ENCODE assay signal across 8 cellular contexts in the genomic region with DNA sequence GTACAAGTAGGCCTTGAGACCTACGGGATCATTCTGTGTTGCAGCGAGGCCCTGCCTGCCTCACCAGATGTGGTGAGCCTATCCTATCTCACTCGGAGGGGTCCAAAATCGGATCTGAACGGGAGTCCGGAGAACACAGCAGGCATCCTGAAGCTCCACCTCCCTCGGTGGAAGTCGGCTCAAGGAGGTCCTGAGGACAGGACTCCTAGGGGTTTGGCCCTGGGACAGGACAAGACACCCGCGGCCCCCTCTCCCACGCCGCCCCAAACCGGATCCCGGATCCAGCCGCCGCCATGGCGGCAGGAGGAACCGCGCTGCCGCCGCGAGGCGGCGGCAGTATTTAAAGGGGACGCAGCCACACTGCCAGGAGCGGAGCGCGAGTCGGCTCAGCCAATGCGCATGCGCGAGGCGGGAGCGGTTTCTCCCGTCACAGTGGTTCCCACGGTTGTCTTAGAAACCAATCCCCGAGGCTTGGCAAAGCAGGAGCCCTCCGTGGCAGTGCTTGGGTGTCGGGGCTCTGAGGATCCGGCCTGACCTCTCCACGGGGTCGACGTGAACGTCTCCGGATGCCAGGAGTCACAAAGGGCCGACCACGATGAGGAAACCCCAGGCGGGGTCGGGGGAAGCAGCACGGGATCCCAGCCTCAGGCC.
DNase-seq lines count a peak whose midpoint lies in the region; ATAC-seq, FAIRE-seq and TF ChIP-seq lines count a peak whose summit lies in the region.
"Not testable (repeated sequence)": the region's sequence is repeated elsewhere in the genome, so short reads cannot be mapped to it uniquely, and the experiment has no call there.

No MANE protein-coding gene starts in this region.

- not testable (repeated sequence) for FAIRE-seq in keratinocyte (lab: Jason Lieb, UNC)

- not testable (repeated sequence) for H3K36me3 ChIP-seq in keratinocyte (ENCODE audit: control insufficient read depth in 2 of 2, extremely low read depth in 1 of 2, insufficient read depth in 2 of 2, low read length in 2 of 2); skeletal muscle satellite cell (ENCODE audit: insufficient read depth, low read length)

- TF ChIP-seq CTCF in keratinocyte (optimal IDR thresholded peaks at IDR 0.05 in 1 of 3, IDR thresholded peaks at IDR 0.05 in 1 of 3, conservative IDR thresholded peaks at IDR 0.05 in 1 of 3; ENCODE audit: extremely low read depth in 1 of 3, insufficient read depth in 2 of 3, low read length in 3 of 3) = not testable (repeated sequence)

- peak; percentile 29 for DNase-seq in 8988T
- peak; percentile 0 for DNase-seq in NCI-H2081 treated with DMSO at 0.1 percent for 48 hours (lab: John Stamatoyannopoulos, UW)
- DNase-seq in activated CD4-positive, alpha-beta T cell treated with anti-CD3 and anti-CD28 coated beads for 48 hours = peak; percentile 70
- peak; percentile 36 for DNase-seq in cerebellum (ENCODE audit: low spot score)
- not testable (repeated sequence) for DNase-seq in keratinocyte (ENCODE audit: low read depth, low spot score)

- H3K79me2 ChIP-seq in keratinocyte (ENCODE audit: control insufficient read depth, insufficient read depth, low read length) = not testable (repeated sequence)

- H3K4me1 ChIP-seq in keratinocyte (ENCODE audit: control insufficient read depth, extremely low read depth, insufficient read depth, low read length); skeletal muscle satellite cell (ENCODE audit: control insufficient read depth, insufficient read depth, low read length): not testable (repeated sequence)

- dilution Hi-C loops in keratinocyte (cut with MboI; ENCODE audit: extremely low pct_ligation_motif_present, low sequenced_read_pairs) = not testable (repeated sequence)

- H3K9me3 ChIP-seq in keratinocyte (ENCODE audit: control insufficient read depth, low read depth, low read length); skeletal muscle satellite cell (replicated peaks; ENCODE audit: low read length): not testable (repeated sequence)

- not testable (repeated sequence) for H4K20me1 ChIP-seq in keratinocyte (ENCODE audit: control insufficient read depth, extremely low read depth, insufficient read depth, low read length)

- peak overlapping the region; percentile 43 for H2AFZ ChIP-seq in keratinocyte (ENCODE audit: control insufficient read depth, low read length)

- not testable (repeated sequence) for H3K27ac ChIP-seq in keratinocyte (ENCODE audit: control insufficient read depth, insufficient read depth, low read length)

- ATAC-seq in HG03060 (IDR thresholded peaks at IDR 0.05; ENCODE audit: low read depth, unreplicated experiment) = peak; percentile 67

- peak overlapping the region in 1 of 3 experiments; percentile 42 for H3K4me3 ChIP-seq in keratinocyte (ENCODE audit: control insufficient read depth in 2 of 3, extremely low read depth in 1 of 3, insufficient read depth in 2 of 3, low read depth in 1 of 3, low read length in 3 of 3)
- not testable (repeated sequence) for H3K4me3 ChIP-seq in skeletal muscle satellite cell (ENCODE audit: low read length)

- H3K9ac ChIP-seq in keratinocyte (ENCODE audit: control insufficient read depth, extremely low read depth, insufficient read depth, low read length); skeletal muscle satellite cell (ENCODE audit: low read depth, low read length): not testable (repeated sequence)

- H3K4me2 ChIP-seq in keratinocyte (ENCODE audit: control insufficient read depth, extremely low read depth, insufficient read depth, low read depth, low read length) = not testable (repeated sequence)
- H3K4me2 ChIP-seq in skeletal muscle satellite cell (ENCODE audit: low read length) = peak overlapping the region; percentile 72

- peak; percentile 67 for TF ChIP-seq POLR2A in GM19193 (IDR thresholded peaks at IDR 0.05; ENCODE audit: extremely low read depth, insufficient read depth, insufficient read length)

- H3K27me3 ChIP-seq in keratinocyte (ENCODE audit: control insufficient read depth, extremely low read depth, insufficient read depth, low read length); skeletal muscle satellite cell (ENCODE audit: control insufficient read depth, insufficient read depth, low read length): not testable (repeated sequence)

- not testable (repeated sequence) for H3K9me1 ChIP-seq in keratinocyte (ENCODE audit: control insufficient read depth, extremely low read depth, insufficient read depth, low read length)
